In the genomic region with DNA sequence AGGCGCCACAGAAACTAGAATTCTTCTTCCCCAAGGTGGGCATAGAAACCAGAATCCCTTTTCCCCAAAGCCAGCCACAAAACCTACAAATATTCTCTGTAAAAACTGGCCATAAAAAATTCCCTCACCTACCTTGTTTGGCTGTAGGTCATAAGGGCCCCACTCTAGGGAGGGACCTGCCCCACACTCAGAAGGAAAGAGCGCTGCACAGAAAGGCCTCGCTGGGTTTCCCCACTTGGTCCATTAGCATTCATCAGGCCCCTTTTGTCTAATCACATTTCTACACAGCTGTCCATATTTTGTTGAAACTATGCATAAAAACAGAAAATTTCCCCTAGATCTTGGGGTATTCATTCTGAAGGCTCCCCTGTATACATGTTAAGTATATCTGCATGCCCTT, we compare ENCODE assay signal across 24 cellular contexts.
"Had no signal": no experiment of that assay in that cellular context is flagged by ENCODE, and none has a peak within 500 bp of the region (broad histone marks: within the 10 kb centered on the region; RNA-seq: fewer than 3 reads in every experiment).

No MANE protein-coding gene starts in this region.

- H3K4me1 Mint-ChIP-seq: T-cell had no signal

- H3K4me3 ChIP-seq: MG63 had no signal

- DNase-seq: IMR-90, Karpas-422, KG1, MG63, NCI-H1092, NCI-H1105 treated with DMSO at 0.1 percent for 48 hours, NCI-H1417 treated with DMSO at 0.1 percent for 48 hours, NCI-H146, NCI-H1694 treated with DMSO at 0.1 percent for 48 hours, NCI-H1930, NCI-H2081, NCI-H2107, NCI-H2227 treated with DMSO at 0.1 percent for 48 hours, NCI-H524, NCI-H526 treated with DMSO at 0.1 percent for 48 hours, NCI-H774, PC-3, SHP77, SK-N-SH, SW 1271, T-cell had no signal

- H3K9ac ChIP-seq: SK-N-SH had no signal

- H3K27me3 Mint-ChIP-seq: T-cell had no signal

- H3K4me3 Mint-ChIP-seq: T-cell had no signal

- FAIRE-seq: HepG2 had no signal

- H3K36me3 ChIP-seq: MG63 had no signal

- H3K27me3 ChIP-seq: MG63 had no signal

- H3K9me3 ChIP-seq: MG63, SK-N-SH had no signal

- H3K9me3 Mint-ChIP-seq: T-cell had no signal

- H3K27ac Mint-ChIP-seq: T-cell had no signal

- ATAC-seq: HepG2, Panc1, PC-3, T-cell had no signal

- H3K27ac ChIP-seq: RWPE1 had no signal

- H3K4me2 ChIP-seq: SK-N-SH had no signal
